Comparison of ENCODE assay signal across 19 cellular contexts in genomic region chr9:99056186-99056585, GRCh38. TPM values are rescaled to one million over a fixed set of nuclear protein-coding genes. Genes with fewer than 3 reads are reported as not detected.
DNase-seq lines count a peak whose midpoint lies in the region; ATAC-seq and TF ChIP-seq lines count a peak whose summit lies in the region.
"Had no signal": no experiment of that assay in that cellular context is flagged by ENCODE, and none has a peak within 500 bp of the region (broad histone marks: within the 10 kb centered on the region; RNA-seq: fewer than 3 reads in every experiment).

No MANE protein-coding gene starts in this region.

- CTCF ChIA-PET in IMR-90 (lab: Yijun Ruan, JAX), result interaction anchor here (0.8 kb wide), 1 partner anchor 29 kb away, joined by 3 read pairs; no protein-coding TSS in a partner anchor

- H3K79me1 ChIP-seq in IMR-90 (ENCODE audit: low read depth in 1 of 2, low read length in 2 of 2), result no peaks in the 10 kb centered on the region

- TF ChIP-seq CTCF in CD14-positive monocyte (IDR thresholded peaks at IDR 0.05), result no peak
- TF ChIP-seq CTCF in IMR-90 (conservative IDR thresholded peaks at IDR 0.05; ENCODE audit: low read depth, low read length), result no peak
- TF ChIP-seq CTCF in uterus (IDR thresholded peaks at IDR 0.05), result no peak

- ATAC-seq in IMR-90 (ENCODE audit: low read depth) (no peak), GM19463 (IDR thresholded peaks at IDR 0.05; ENCODE audit: unreplicated experiment) (no peak), HG03175 (IDR thresholded peaks at IDR 0.05; ENCODE audit: unreplicated experiment) (no peak), GM18861 (IDR thresholded peaks at IDR 0.05; ENCODE audit: unreplicated experiment) (no peak)
- ATAC-seq in central memory CD8-positive, alpha-beta T cell (replicated peaks; ENCODE audit: extremely low read depth, poor library complexity, severe bottlenecking), result no peak
- no peak for ATAC-seq in natural killer cell treated with Interleukin-12 subunit alpha and Interleukin-12 subunit beta and Interleukin-15 and Interleukin-18, amount 100 ng/mL, for 72 hours
- ATAC-seq: HCT116, Panc1 had no signal

- H3K27ac Mint-ChIP-seq in CD14-positive monocyte, result peak overlapping the region in 5 of 7 donors; percentile 28 to 98 (median 83)
- peak overlapping the region; percentile 86 for H3K27ac Mint-ChIP-seq in central memory CD8-positive, alpha-beta T cell (ENCODE audit: low read depth)
- H3K27ac Mint-ChIP-seq in natural killer cell treated with Interleukin-12 subunit alpha and Interleukin-12 subunit beta and Interleukin-15 and Interleukin-18, amount 100 ng/mL, for 72 hours, result peak overlapping the region; percentile 93 to 95

- H4K20me1 ChIP-seq in IMR-90 (ENCODE audit: insufficient read depth, low read length), result no peaks in the 10 kb centered on the region

- H2AK5ac ChIP-seq in IMR-90 (ENCODE audit: low read depth, low read length), result peak overlapping the region; percentile 73

- H3K18ac ChIP-seq in IMR-90 (ENCODE audit: low read depth, low read length), result no peak overlapping the region

- H3K4me1 ChIP-seq in IMR-90 (ENCODE audit: control insufficient read depth, insufficient read depth, low read length) (peaks cover 21% of the 10 kb centered on the region), uterus (no peaks in the 10 kb centered on the region)

- H3K36me3 ChIP-seq in IMR-90 (ENCODE audit: control insufficient read depth, insufficient read depth, low read length) (peaks cover 54% of the 10 kb centered on the region; the same call in 1 of the 2 replicates), uterus (no peaks in the 10 kb centered on the region)

- H3K9me3 ChIP-seq in IMR-90 (ENCODE audit: control insufficient read depth, insufficient read depth, low read length) (no peaks in the 10 kb centered on the region), uterus (no peaks in the 10 kb centered on the region)

- H3K23ac ChIP-seq in IMR-90 (ENCODE audit: low read depth, low read length), result no peak overlapping the region

- peaks cover 40 to 53% (median 49%) of the 10 kb centered on the region in 3 donors for H3K27me3 Mint-ChIP-seq in CD14-positive monocyte (ENCODE audit: low read depth in 3 of 3)
- H3K27me3 Mint-ChIP-seq in central memory CD8-positive, alpha-beta T cell, result no peaks in the 10 kb centered on the region
- no peaks in the 10 kb centered on the region for H3K27me3 Mint-ChIP-seq in natural killer cell treated with Interleukin-12 subunit alpha and Interleukin-12 subunit beta and Interleukin-15 and Interleukin-18, amount 100 ng/mL, for 72 hours
- H3K27me3 Mint-ChIP-seq: CD4-positive, CD25-positive, alpha-beta regulatory T cell had no signal

- no peak overlapping the region for H4K5ac ChIP-seq in IMR-90 (ENCODE audit: low read depth, low read length)

- no peaks in the 10 kb centered on the region for H3K27me3 ChIP-seq in IMR-90 (ENCODE audit: control insufficient read depth, insufficient read depth, low read length)
- no peaks in the 10 kb centered on the region for H3K27me3 ChIP-seq in uterus

- H3K27ac ChIP-seq in IMR-90 (ENCODE audit: insufficient read depth, low read length) (no peak overlapping the region), uterus (no peak overlapping the region)

- no peak overlapping the region for H3K4me3 ChIP-seq in IMR-90 (ENCODE audit: insufficient read depth, low read depth, low read length)
- no peak overlapping the region for H3K4me3 ChIP-seq in uterus

- 0 out of 2 replicates have a peak overlapping the region, but pooled peaks have one; percentile 36 for H2BK120ac ChIP-seq in IMR-90 (ENCODE audit: low read depth, low read length)

- H3K9me3 Mint-ChIP-seq in CD14-positive monocyte, result no peaks in the 10 kb centered on the region
- H3K9me3 Mint-ChIP-seq in central memory CD8-positive, alpha-beta T cell, result no peaks in the 10 kb centered on the region
- peaks cover 4% of the 10 kb centered on the region for H3K9me3 Mint-ChIP-seq in natural killer cell treated with Interleukin-12 subunit alpha and Interleukin-12 subunit beta and Interleukin-15 and Interleukin-18, amount 100 ng/mL, for 72 hours

- H3K9me1 ChIP-seq in IMR-90 (ENCODE audit: insufficient read depth, low read length), result peaks cover 26% of the 10 kb centered on the region

- peak overlapping the region in 1 of 2 donors; percentile 67 for H3K4me3 Mint-ChIP-seq in CD14-positive monocyte
- H3K4me3 Mint-ChIP-seq in central memory CD8-positive, alpha-beta T cell, result no peak overlapping the region
- H3K4me3 Mint-ChIP-seq in natural killer cell treated with Interleukin-12 subunit alpha and Interleukin-12 subunit beta and Interleukin-15 and Interleukin-18, amount 100 ng/mL, for 72 hours, result peak overlapping the region; percentile 96

- peak overlapping the region; percentile 65; the same call in 1 of the 2 replicates for H2BK20ac ChIP-seq in IMR-90 (ENCODE audit: low read depth, low read length)

- no peak overlapping the region for H2AFZ ChIP-seq in IMR-90 (replicated peaks; ENCODE audit: low read length, poor library complexity)

- intact Hi-C loops in CD14-positive monocyte (cut with micrococcal nuclease) (loop anchor here (5.0 to 10.0 kb wide), 2 partner anchors 51 kb away; partner anchors contain the start of gene TGFBR1 (in 2 of the 2)), IMR-90 (cut with micrococcal nuclease) (no loop called here), uterus (cut with DNase I; ENCODE audit: low total_unique reads) (no loop called here)

- H3K4me1 Mint-ChIP-seq in CD14-positive monocyte, result peaks cover 69% of the 10 kb centered on the region
- H3K4me1 Mint-ChIP-seq in central memory CD8-positive, alpha-beta T cell, result peaks cover 89% of the 10 kb centered on the region
- peaks cover 77 to 80% of the 10 kb centered on the region in 2 donors for H3K4me1 Mint-ChIP-seq in natural killer cell treated with Interleukin-12 subunit alpha and Interleukin-12 subunit beta and Interleukin-15 and Interleukin-18, amount 100 ng/mL, for 72 hours (ENCODE audit: low read depth in 2 of 2)

- no CpG with 5 or more reads among the region's 6 CpGs for WGBS in IMR-90 (ENCODE audit: extremely low coverage in 2 of 2, insufficient read length in 1 of 2), 2 experiments

- 0 out of 2 replicates have a peak overlapping the region, but pooled peaks have one; percentile 20 for H3K4ac ChIP-seq in IMR-90 (ENCODE audit: low read depth, low read length)

- no peak for DNase-seq in CD14-positive monocyte (ENCODE audit: low spot score)
- no peak for DNase-seq in IMR-90
- no peak for DNase-seq in central memory CD8-positive, alpha-beta T cell (ENCODE audit: low spot score in 2 of 2)
- DNase-seq in natural killer cell treated with Interleukin-12 subunit alpha and Interleukin-12 subunit beta and Interleukin-15 and Interleukin-18, amount 100 ng/mL, for 72 hours (ENCODE audit: low spot score), result no peak
- no peak for DNase-seq in uterus
- DNase-seq: ACHN; AML-193; CD4-positive, CD25-positive, alpha-beta regulatory T cell; EL; KBM-7; NCI-H1436 treated with DMSO at 0.1 percent for 48 hours; NCI-H2029 treated with DMSO at 0.1 percent for 48 hours; NCI-H510A; NCI-H82 had no signal

- peak overlapping the region; percentile 24; the same call in 1 of the 2 replicates for H4K91ac ChIP-seq in IMR-90 (ENCODE audit: insufficient read depth, low read depth, low read length)

- no peak overlapping the region for H3K14ac ChIP-seq in IMR-90 (replicated peaks; ENCODE audit: low read depth, low read length)

- no peak overlapping the region for H3K9ac ChIP-seq in IMR-90 (ENCODE audit: low read depth, low read length)

- peaks cover 10 to 21% of the 10 kb centered on the region in 2 donors for H3K36me3 Mint-ChIP-seq in CD14-positive monocyte
- peaks cover 19% of the 10 kb centered on the region for H3K36me3 Mint-ChIP-seq in central memory CD8-positive, alpha-beta T cell (ENCODE audit: insufficient read depth)
- peaks cover 5% of the 10 kb centered on the region for H3K36me3 Mint-ChIP-seq in natural killer cell treated with Interleukin-12 subunit alpha and Interleukin-12 subunit beta and Interleukin-15 and Interleukin-18, amount 100 ng/mL, for 72 hours
- H3K36me3 Mint-ChIP-seq: CD4-positive, CD25-positive, alpha-beta regulatory T cell had no signal

- peak overlapping the region; percentile 40; the same call in 1 of the 3 replicates for H2BK15ac ChIP-seq in IMR-90 (ENCODE audit: low read depth, low read length)

- H2AK9ac ChIP-seq in IMR-90 (replicated peaks; ENCODE audit: low read depth, low read length, poor library complexity), result no peak overlapping the region

- no peak overlapping the region for H2BK5ac ChIP-seq in IMR-90 (ENCODE audit: low read depth, low read length, poor library complexity, severe bottlenecking)

- dilution Hi-C loops in IMR-90 (cut with HindIII; ENCODE audit: low sequenced_read_pairs, unreplicated experiment), result no loop called here

- no peak overlapping the region for H3K56ac ChIP-seq in IMR-90 (ENCODE audit: extremely low read depth, insufficient read depth, low read length)

- TF ChIP-seq POLR2A in IMR-90 (IDR thresholded peaks at IDR 0.05; ENCODE audit: low read depth, low read length), result no peak
- no peak for TF ChIP-seq POLR2A in uterus (IDR thresholded peaks at IDR 0.05)

- no peak overlapping the region for H3K4me2 ChIP-seq in IMR-90 (ENCODE audit: low read depth, low read length)

- no TSS peak for BruUV-seq in IMR-90 (replicated peaks; lab: Mats Ljungman, UMichigan)

- in situ Hi-C loops in IMR-90 (cut with MboI; ENCODE audit: low sequenced_read_pairs), result no loop called here

- TF ChIP-seq RAD21 in IMR-90 (IDR thresholded peaks at IDR 0.05; ENCODE audit: low read length), result no peak

- POLR2A ChIA-PET in IMR-90 (lab: Charles Lee; ENCODE audit: unreplicated experiment), result no interaction called here

- H4K8ac ChIP-seq in IMR-90 (ENCODE audit: low read depth in 2 of 2, low read length in 2 of 2), result no peak overlapping the region

TF ChIP-seq in IMR-90, 13 proteins besides CTCF, POLR2A, EP300 and RAD21 (continues in another document):
- TF ChIP-seq RCOR1 (IDR thresholded peaks at IDR 0.05; ENCODE audit: insufficient replicate concordance, low read length) (no peak), RFX5 (IDR thresholded peaks at IDR 0.05; ENCODE audit: low read depth, low read length) (no peak), SMC3 (IDR thresholded peaks at IDR 0.05; ENCODE audit: low read depth, low read length) (no peak)

RNA-seq across cellular contexts. Expression of gene TGFBR1, which starts 48.7 kb away (rescaled TPM):
- polyA plus RNA-seq in CD14-positive monocyte (10 to 100 TPM; 25.0 to 26.8 TPM), IMR-90 (2012; rRNA removed) (10.2 and 15.1 TPM in 2 replicates)
- total RNA-seq in IMR-90 (2012; rRNA removed) (57.8 and 75.3 TPM in 2 replicates), uterus (100 to 1,000 TPM in 1 of 4 donors, 10 to 100 TPM in 3; 27.1 to 101 (median 41.3) TPM)
- 7.8 and 11.8 TPM in 2 replicates for polyA plus RNA-seq in IMR-90 (2012; cell fraction: cytosol; rRNA removed)
- polyA plus RNA-seq in IMR-90 (2012; cell fraction: nucleus; rRNA removed; ENCODE audit: low replicate concordance), result 1.8 and 11.2 TPM in 2 replicates
- 100 to 1,000 TPM in 1 of 2 donors, 10 to 100 TPM in 1; 62.7 to 105 TPM for total RNA-seq in natural killer cell treated with Interleukin-12 subunit alpha and Interleukin-12 subunit beta and Interleukin-15 and Interleukin-18, amount 100 ng/mL, for 72 hours

Comparison
In these comparisons a context has a peak if more than half of its experiments do, and no peak if none do; other contexts are left out.
1. intact Hi-C loops: an anchor here in CD14-positive monocyte (5.0 to 10.0 kb wide); none called in IMR-90 and uterus.